Comparison of ENCODE assay signal across 8 cellular contexts in genomic region chr19:44914436-44915206, GRCh38. TPM values are rescaled to one million over a fixed set of nuclear protein-coding genes. Genes with fewer than 3 reads are reported as not detected.
DNase-seq lines count a peak whose midpoint lies in the region; ATAC-seq, FAIRE-seq and TF ChIP-seq lines count a peak whose summit lies in the region.
"Not testable (repeated sequence)": the region's sequence is repeated elsewhere in the genome, so short reads cannot be mapped to it uniquely, and the experiment has no call there.

Gene APOC1 (plus strand): TSS chr19:44914608. CDS start chr19:44914892, 284 bp downstream.

- not testable (repeated sequence) for H2BK120ac ChIP-seq in H1 (replicated peaks; ENCODE audit: low read depth, low read length); mesenchymal stem cell (ENCODE audit: low read depth, low read length)

- H3K14ac ChIP-seq in H1 (ENCODE audit: insufficient read length), result not testable (repeated sequence)
- H3K14ac ChIP-seq in mesenchymal stem cell (ENCODE audit: low read length in 2 of 2), result peak within 1 kb of the TSS in 1 of 2 experiments; percentile 92

- not testable (repeated sequence) for H3K79me1 ChIP-seq in H1 (ENCODE audit: low read depth, low read length); mesenchymal stem cell (replicated peaks; ENCODE audit: low read length, poor library complexity, severe bottlenecking)

- peak within 1 kb of the TSS; percentile 36 for H4K91ac ChIP-seq in H1 (replicated peaks; ENCODE audit: insufficient read length, low read length)
- H4K91ac ChIP-seq in mesenchymal stem cell (ENCODE audit: low read length), result peak within 1 kb of the TSS; percentile 53

- H4K5ac ChIP-seq in H1 (ENCODE audit: insufficient read length, low read depth, low read length), result peak within 1 kb of the TSS; percentile 27

- DNase-seq in CD4-positive, alpha-beta T cell, result peak; percentile 48 to 76 (median 65)
- DNase-seq in HUDEP-2 (lab: John Stamatoyannopoulos, UW; ENCODE audit: unreplicated experiment in 76 of 76) (peak in 74 of 76 experiments; percentile 4 to 88 (median 74)), NOMO-1 (lab: John Stamatoyannopoulos, UW; ENCODE audit: unreplicated experiment in 2 of 2) (peak; percentile 77 to 88), H1 (ENCODE audit: low read depth in 1 of 2, low spot score in 2 of 2) (peak; percentile 53 to 93), mesenchymal stem cell (peak; percentile 92)
- peak; percentile 47 to 65 (median 59) for DNase-seq in activated CD8-positive, alpha-beta memory T cell treated with anti-CD3 and anti-CD28 coated beads for 48 hours (ENCODE audit: low read depth in 2 of 3, low spot score in 2 of 3)
- peak; percentile 53 to 64 (median 53) for DNase-seq in stimulated activated CD4-positive, alpha-beta T cell treated with anti-CD3 and anti-CD28 coated beads, TNF-alpha, amount 100 ng/mL, for 4 hours (ENCODE audit: low read depth in 3 of 3)

- peak; percentile 97 for ATAC-seq in CD4-positive, alpha-beta T cell (ENCODE audit: poor library complexity)
- ATAC-seq in GM21367 (IDR thresholded peaks at IDR 0.05; ENCODE audit: unreplicated experiment), result peak; percentile 65

- H3K27ac Mint-ChIP-seq in CD4-positive, alpha-beta T cell, result not testable (repeated sequence)

- 0 out of 2 replicates have a peak within 1 kb of the TSS, but pooled peaks have one; percentile 48 for H2AK5ac ChIP-seq in H1 (ENCODE audit: low read depth, low read length)
- H2AK5ac ChIP-seq in mesenchymal stem cell (ENCODE audit: low read length, severe bottlenecking), result not testable (repeated sequence)

- not testable (repeated sequence) for H3K36me3 Mint-ChIP-seq in CD4-positive, alpha-beta T cell (ENCODE audit: low read depth)

- H3K4me2 ChIP-seq in H1 (ENCODE audit: insufficient read depth in 1 of 2, low read depth in 2 of 2, low read length in 2 of 2), result peak within 1 kb of the TSS; percentile 70 to 89
- H3K4me2 ChIP-seq in mesenchymal stem cell (ENCODE audit: low read length, poor library complexity, severe bottlenecking), result peak within 1 kb of the TSS; percentile 64

- CTCF ChIA-PET in CD4-positive, alpha-beta T cell (lab: Charles Lee), result interaction anchor here (1.0 kb wide), 1 partner anchor 9 kb away, joined by 6 read pairs; the partner anchor contains the start of gene APOE
- CTCF ChIA-PET in H1 (lab: Charles Lee; ENCODE audit: partially characterized antibody), result interaction anchor here (0.8 to 4.4 kb wide), 3 partner anchors 9 to 38 kb away, joined by 3 to 13 read pairs (median 6); partner anchors contain the start of gene APOE

- H3K18ac ChIP-seq in H1 (ENCODE audit: extremely low read depth, low read length), result peak within 1 kb of the TSS; percentile 95
- H3K18ac ChIP-seq in mesenchymal stem cell (ENCODE audit: low read depth in 1 of 2, low read length in 2 of 2), result peak within 1 kb of the TSS; percentile 71 to 91

- H3K4me1 Mint-ChIP-seq in CD4-positive, alpha-beta T cell (ENCODE audit: low read depth), result not testable (repeated sequence)

- H3K9ac ChIP-seq in H1 (replicated peaks in 1 of 4; ENCODE audit: extremely low read depth in 1 of 4, low read depth in 3 of 4, low read length in 3 of 4), result peak within 1 kb of the TSS in 3 of 4 experiments; percentile 35 to 91 (median 71); a peak in 6 of 7 replicates
- peak within 1 kb of the TSS; percentile 89 for H3K9ac ChIP-seq in mesenchymal stem cell (ENCODE audit: low read length)

- intact Hi-C loops in CD4-positive, alpha-beta T cell (cut with DNase I, micrococcal nuclease), result not testable (repeated sequence)

- not testable (repeated sequence) for H4K8ac ChIP-seq in H1 (ENCODE audit: extremely low read depth, insufficient read depth, low read length)
- H4K8ac ChIP-seq in mesenchymal stem cell (ENCODE audit: low read length), result peak within 1 kb of the TSS; percentile 36

- peaks cover 44% of the 10 kb centered on the region for H3K27me3 Mint-ChIP-seq in CD4-positive, alpha-beta T cell

- peak within 1 kb of the TSS; percentile 75; the same call in 1 of the 2 replicates for H2BK12ac ChIP-seq in H1 (ENCODE audit: low read depth, low read length)
- H2BK12ac ChIP-seq in mesenchymal stem cell (ENCODE audit: low read length in 2 of 2), result peak within 1 kb of the TSS; percentile 33 to 83

- not testable (repeated sequence) for TF ChIP-seq RAD21 in H1 (IDR thresholded peaks at IDR 0.05 in 1 of 2, conservative IDR thresholded peaks at IDR 0.05 in 1 of 2; ENCODE audit: low read depth in 2 of 2, low read length in 2 of 2)

- H3K79me2 ChIP-seq in H1 (ENCODE audit: control insufficient read depth in 1 of 2, insufficient read depth in 2 of 2, low read length in 2 of 2), result not testable (repeated sequence)

- peak within 1 kb of the TSS; percentile 89 for H3K4me3 Mint-ChIP-seq in CD4-positive, alpha-beta T cell

- not testable (repeated sequence) for H3K27me3 ChIP-seq in CD4-positive, alpha-beta T cell (ENCODE audit: control insufficient read depth, insufficient read depth, low read length); H1 (replicated peaks in 1 of 4; ENCODE audit: control insufficient read depth in 3 of 4, extremely low read depth in 1 of 4, insufficient read depth in 3 of 4, low read length in 3 of 4); mesenchymal stem cell (ENCODE audit: control insufficient read depth in 1 of 2, insufficient read depth in 1 of 2, low read length in 2 of 2)

- H2BK5ac ChIP-seq in H1 (ENCODE audit: low read depth, low read length), result peak within 1 kb of the TSS; percentile 83
- not testable (repeated sequence) for H2BK5ac ChIP-seq in mesenchymal stem cell (ENCODE audit: low read depth, low read length, poor library complexity, severe bottlenecking)

- FAIRE-seq in H1 (lab: Jason Lieb, UNC), result peak; percentile 24

- peak; percentile 57 to 69 for TF ChIP-seq POLR2A in H1 (IDR thresholded peaks at IDR 0.05; ENCODE audit: control extremely low read depth in 1 of 2, low read depth in 2 of 2, low read length in 2 of 2)

- H3K4me3 ChIP-seq in H1 (ENCODE audit: extremely low read depth in 1 of 4, insufficient read depth in 2 of 4, low read depth in 3 of 4, low read length in 4 of 4), result peak within 1 kb of the TSS; percentile 41 to 76 (median 56)
- peak within 1 kb of the TSS; percentile 34 to 72 for H3K4me3 ChIP-seq in mesenchymal stem cell (ENCODE audit: insufficient read depth in 1 of 2, low read depth in 1 of 2, low read length in 2 of 2)

- H2AFZ ChIP-seq in H1 (ENCODE audit: low read length), result peak within 1 kb of the TSS; percentile 79
- H2AFZ ChIP-seq in mesenchymal stem cell (ENCODE audit: low read depth, low read length), result peak within 1 kb of the TSS; percentile 43

- POLR2A ChIA-PET in CD4-positive, alpha-beta T cell (lab: Charles Lee), result interaction anchor here (0.9 to 1.2 kb wide), 2 partner anchors 24 to 40 kb away, joined by 3 read pairs; partner anchors contain the start of genes CLPTM1 and TOMM40
- POLR2A ChIA-PET in H1 (lab: Charles Lee; ENCODE audit: partially characterized antibody), result interaction anchor here (0.7 to 4.9 kb wide), 6 partner anchors 10 to 40 kb away, joined by 3 to 50 read pairs (median 6); partner anchors contain the start of genes APOE and CLPTM1

- WGBS in H1 (ENCODE audit: extremely low coverage in 1 of 2, insufficient coverage in 1 of 2, insufficient read length in 1 of 2, insufficient replicate concordance in 2 of 2, low coverage in 1 of 2, low lambda C conversion rate in 2 of 2, missing lambda C conversion rate in 1 of 2), 2 experiments, result 2% methylated on average over 18 of the region's 28 CpGs; no CpG with 5 or more reads in 1 of the 2 experiments
- WGBS in mesenchymal stem cell, result 4% methylated on average over 15 of the region's 28 CpGs

- H3K27ac ChIP-seq in CD4-positive, alpha-beta T cell (ENCODE audit: low read depth, low read length); mesenchymal stem cell (ENCODE audit: low read length, poor library complexity, severe bottlenecking): not testable (repeated sequence)
- peak within 1 kb of the TSS; percentile 71 for H3K27ac ChIP-seq in H1 (ENCODE audit: low read depth, low read length)

- H3K23ac ChIP-seq in H1 (ENCODE audit: insufficient read length), result not testable (repeated sequence)
- peak within 1 kb of the TSS in 1 of 2 experiments; percentile 50 for H3K23ac ChIP-seq in mesenchymal stem cell (ENCODE audit: low read length in 2 of 2)

- not testable (repeated sequence) for TF ChIP-seq CTCF in CD4-positive, alpha-beta T cell (IDR thresholded peaks at IDR 0.05); H1 (IDR thresholded peaks at IDR 0.05; ENCODE audit: control extremely low read depth in 1 of 3, insufficient read depth in 1 of 3, low read depth in 1 of 3, low read length in 3 of 3)

- peak within 1 kb of the TSS; percentile 74 for H3K56ac ChIP-seq in H1 (replicated peaks; ENCODE audit: insufficient read length, low read depth, low read length)

- H4K20me1 ChIP-seq in H1 (replicated peaks in 1 of 2; ENCODE audit: control insufficient read depth in 1 of 2, insufficient read depth in 2 of 2, low read length in 2 of 2), result not testable (repeated sequence)

- H3K4me1 ChIP-seq in H1 (replicated peaks in 1 of 4; ENCODE audit: control insufficient read depth in 3 of 4, insufficient read depth in 4 of 4, low read length in 3 of 4) (peaks cover 4 to 17% (median 6%) of the 10 kb centered on the region in 4 experiments), mesenchymal stem cell (ENCODE audit: control insufficient read depth, insufficient read depth, low read depth, low read length) (peaks cover 17% of the 10 kb centered on the region)

- H3K9me3 ChIP-seq in CD4-positive, alpha-beta T cell (ENCODE audit: control insufficient read depth, low read length); H1 (ENCODE audit: insufficient read depth in 2 of 2, low read depth in 1 of 2, low read length in 1 of 2); mesenchymal stem cell (ENCODE audit: control insufficient read depth, low read length): not testable (repeated sequence)

- peak within 1 kb of the TSS; percentile 46 for H3K4ac ChIP-seq in H1 (replicated peaks; ENCODE audit: insufficient read length, low read depth, low read length)
- peak within 1 kb of the TSS; percentile 49 to 80 for H3K4ac ChIP-seq in mesenchymal stem cell (ENCODE audit: low read depth in 1 of 2, low read length in 2 of 2)

- TF ChIP-seq EP300 in H1 (IDR thresholded peaks at IDR 0.05; ENCODE audit: borderline replicate concordance in 1 of 2, low read depth in 2 of 2, low read length in 2 of 2), result not testable (repeated sequence)

- H3K23me2 ChIP-seq in H1 (ENCODE audit: low read depth, low read length), result not testable (repeated sequence)

- H3K36me3 ChIP-seq in H1 (ENCODE audit: control insufficient read depth in 2 of 4, insufficient read depth in 4 of 4, low read length in 3 of 4); mesenchymal stem cell (ENCODE audit: control insufficient read depth in 1 of 2, insufficient read depth in 2 of 2, low read depth in 1 of 2, low read length in 2 of 2): not testable (repeated sequence)

- H3K9me3 Mint-ChIP-seq in CD4-positive, alpha-beta T cell, result not testable (repeated sequence)

- H2BK15ac ChIP-seq in H1 (ENCODE audit: low read length), result peak within 1 kb of the TSS; percentile 97; the same call in 1 of the 2 replicates
- H2BK15ac ChIP-seq in mesenchymal stem cell (ENCODE audit: low read depth, poor library complexity, severe bottlenecking), result not testable (repeated sequence)

- H2BK20ac ChIP-seq in H1 (ENCODE audit: low read length), result 0 out of 2 replicates have a peak within 1 kb of the TSS, but pooled peaks have one; percentile 61

RNA-seq across cellular contexts. Expression of gene APOC1, which starts in this region (rescaled TPM):
- total RNA-seq in CD4-positive, alpha-beta T cell, result not detected
- 78.2 and 87.8 TPM in 2 replicates for total RNA-seq in H1 (2021; fragmentation: NEBNext Ultra II Directional; extraction: Animal tissue kit (Norgen Biotek cat#: 25700))
- polyA plus RNA-seq in H1 (2011; rRNA removed), result 55.8 and 93.6 TPM in 2 replicates
- polyA plus RNA-seq in H1 (2011; cell fraction: cytosol; rRNA removed), result 47.4 TPM
- polyA plus RNA-seq in H1 (2011; cell fraction: nucleus; rRNA removed), result 54.5 TPM
- 80.3 to 111 TPM (median 99.7 TPM) in 4 replicates for polyA plus RNA-seq in H1 (2012, experiment 1 of 2)
- polyA plus RNA-seq in H1 (2012, experiment 2 of 2), result 1,424 TPM
- 476 TPM for polyA plus RNA-seq in H1 (2013, experiment 1 of 2)
- 500 TPM for polyA plus RNA-seq in H1 (2013, experiment 2 of 2)
- polyA minus RNA-seq in H1 (2011; rRNA and poly(A)+ RNA removed), result 11.5 and 19.7 TPM in 2 replicates
- polyA minus RNA-seq in H1 (2011; cell fraction: cytosol; rRNA and poly(A)+ RNA removed), result 50.2 TPM
- polyA minus RNA-seq in H1 (2011; cell fraction: nucleus; rRNA and poly(A)+ RNA removed), result 13.9 TPM
- polyA plus RNA-seq in mesenchymal stem cell (2013, experiment 1 of 2), result 87.8 TPM
- polyA plus RNA-seq in mesenchymal stem cell (2013, experiment 2 of 2), result 82.3 TPM

Comparison
In these comparisons a context has a peak if more than half of its experiments do, and no peak if none do; other contexts are left out.
1. RNA of gene APOC1 (total RNA-seq): 78.2 to 87.8 TPM in H1; not detected in CD4-positive, alpha-beta T cell; every median in the first group is over 10 times any median in the second.
2. Peak in DNase-seq and ATAC-seq in CD4-positive, alpha-beta T cell; RNA of the gene not detected or under 1 TPM.
3. Peak in every context shown above with its lines, with median percentiles within 50 percentile points of each other: DNase-seq.